In genomic region chr1:155499953-155500621, GRCh38 we compare ENCODE assay signal across 9 cellular contexts.
DNase-seq lines count a peak whose midpoint lies in the region; ATAC-seq and TF ChIP-seq lines count a peak whose summit lies in the region.
"Had no signal": no experiment of that assay in that cellular context is flagged by ENCODE, and none has a peak within 500 bp of the region (broad histone marks: within the 10 kb centered on the region; RNA-seq: fewer than 3 reads in every experiment).

No MANE protein-coding gene starts in this region.

- 81 to 84% methylated on average over 4 to 5 of the region's 5 CpGs for WGBS in endodermal cell (ENCODE audit: insufficient coverage in 1 of 2, insufficient read length in 1 of 2), 2 experiments
- WGBS in spleen, 5 donors = 37 to 48% (median 38%) methylated on average over 5 of the region's 5 CpGs

- H3K9me3 Mint-ChIP-seq in endodermal cell = no peaks in the 10 kb centered on the region
- H3K9me3 Mint-ChIP-seq: activated naive CD8-positive, alpha-beta T cell treated with anti-CD3 and anti-CD28 coated beads, Interleukin-2, amount 10 ng/mL, durations not matched to agents 7 days and 5 days had no signal

- H3K27me3 Mint-ChIP-seq in endodermal cell (ENCODE audit: insufficient read depth) = no peaks in the 10 kb centered on the region
- H3K27me3 Mint-ChIP-seq: activated naive CD8-positive, alpha-beta T cell treated with anti-CD3 and anti-CD28 coated beads, Interleukin-2, amount 10 ng/mL, durations not matched to agents 7 days and 5 days had no signal

- TF ChIP-seq POLR2A in spleen (IDR thresholded peaks at IDR 0.05) = no peak

- intact Hi-C loops in spleen (cut with DNase I; ENCODE audit: low total_unique reads) = no loop called here

- H3K4me3 ChIP-seq in endodermal cell (ENCODE audit: low read length) (no peak overlapping the region), spleen (peak overlapping the region in 1 of 8 donors; percentile 28)

- H3K36me3 Mint-ChIP-seq in endodermal cell (ENCODE audit: low read depth) = peaks cover 4% of the 10 kb centered on the region

- H3K4me1 Mint-ChIP-seq in endodermal cell = peaks cover 18% of the 10 kb centered on the region

- peak overlapping the region; percentile 15 for H3K27ac ChIP-seq in endodermal cell (ENCODE audit: low read depth, low read length)
- H3K27ac ChIP-seq in spleen = peak overlapping the region in 6 of 8 donors; percentile 34 to 68 (median 62)

- H3K36me3 ChIP-seq in endodermal cell (ENCODE audit: control insufficient read depth, insufficient read depth, low read length) (peaks cover 7% of the 10 kb centered on the region), spleen (peaks cover 0 to 10% (median 0%) of the 10 kb centered on the region in 6 donors)

- H3K4me3 Mint-ChIP-seq in endodermal cell = no peak overlapping the region
- H3K4me3 Mint-ChIP-seq: activated naive CD8-positive, alpha-beta T cell treated with anti-CD3 and anti-CD28 coated beads, Interleukin-2, amount 10 ng/mL, durations not matched to agents 7 days and 5 days had no signal

- TF ChIP-seq CTCF in endodermal cell (conservative IDR thresholded peaks at IDR 0.05) (no peak), spleen (IDR thresholded peaks at IDR 0.05 in 8 of 11, conservative IDR thresholded peaks at IDR 0.05 in 3 of 11) (no peak)

- DNase-seq in DMS 273 (lab: John Stamatoyannopoulos, UW; ENCODE audit: unreplicated experiment) (peak; percentile 86), NCI-H69 (lab: John Stamatoyannopoulos, UW) (peak; percentile 96), endodermal cell (no peak), spleen (no peak), HCEC 1CT (no peak)
- DNase-seq: activated naive CD8-positive, alpha-beta T cell treated with anti-CD3 and anti-CD28 coated beads, Interleukin-2, amount 10 ng/mL, durations not matched to agents 7 days and 5 days had no signal

- no peaks in the 10 kb centered on the region for H3K9me3 ChIP-seq in endodermal cell (ENCODE audit: control insufficient read depth, low read length)
- H3K9me3 ChIP-seq in spleen = no peaks in the 10 kb centered on the region

- H3K27ac Mint-ChIP-seq in endodermal cell = no peak overlapping the region
- H3K27ac Mint-ChIP-seq: activated naive CD8-positive, alpha-beta T cell treated with anti-CD3 and anti-CD28 coated beads, Interleukin-2, amount 10 ng/mL, durations not matched to agents 7 days and 5 days had no signal

- H3K27me3 ChIP-seq in endodermal cell (ENCODE audit: control insufficient read depth, insufficient read depth, low read length, poor library complexity, severe bottlenecking) (no peaks in the 10 kb centered on the region), spleen (replicated peaks in 1 of 7) (no peaks in the 10 kb centered on the region)

- H3K4me1 ChIP-seq in endodermal cell (ENCODE audit: control insufficient read depth, insufficient read depth, low read length) (no peaks in the 10 kb centered on the region), spleen (peaks cover 0 to 61% (median 34%) of the 10 kb centered on the region in 6 donors)

- peak; percentile 62 for ATAC-seq in HG02642 (IDR thresholded peaks at IDR 0.05; ENCODE audit: poor library complexity, unreplicated experiment)
- no peak for ATAC-seq in HG03521 (IDR thresholded peaks at IDR 0.05; ENCODE audit: unreplicated experiment)
- no peak for ATAC-seq in HG02981 (IDR thresholded peaks at IDR 0.05; ENCODE audit: unreplicated experiment)

- no peak overlapping the region for H3K9ac ChIP-seq in endodermal cell (ENCODE audit: extremely low read depth, low read length, poor library complexity, severe bottlenecking)

Comparison
In these comparisons a context has a peak if more than half of its experiments do, and no peak if none do; other contexts are left out.
1. DNase-seq: peak in DMS 273 (single experiment) and NCI-H69 (single experiment); none in endodermal cell (single experiment), spleen (single experiment) and HCEC 1CT (single experiment).